ENCODE assay signal across 8 cellular contexts in the genomic region with DNA sequence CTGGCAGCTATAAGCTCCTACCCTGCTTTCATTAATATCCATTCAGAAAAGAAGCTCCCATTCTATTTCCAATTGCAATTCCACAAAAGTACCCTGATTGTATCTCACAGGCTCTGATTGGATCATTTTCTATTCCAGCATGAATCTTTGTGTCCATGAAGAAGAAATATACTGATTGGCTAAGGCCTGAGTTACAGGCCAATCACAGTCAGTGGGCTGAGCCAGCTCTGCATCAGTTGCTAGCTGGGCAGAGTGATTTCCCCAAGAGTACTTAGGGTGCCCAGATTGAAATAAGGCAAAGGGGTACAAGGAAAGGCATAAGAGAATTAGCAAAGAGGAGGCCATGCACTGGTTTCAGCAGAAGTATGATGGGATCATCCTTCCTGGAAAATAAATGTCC. TPM values are rescaled to one million over a fixed set of nuclear protein-coding genes. Genes with fewer than 3 reads are reported as not detected.
A peak's percentile ranks its signal among the peaks of the same experiment; 100 is the strongest.
DNase-seq lines count a peak whose midpoint lies in the region; ATAC-seq and TF ChIP-seq lines count a peak whose summit lies in the region.
"Had no signal": no experiment of that assay in that cellular context is flagged by ENCODE, and none has a peak within 500 bp of the region (broad histone marks: within the 10 kb centered on the region; RNA-seq: fewer than 3 reads in every experiment).

No MANE protein-coding gene starts in this region.

- TF ChIP-seq CTCF in HCT116 (IDR thresholded peaks at IDR 0.05 in 2 of 3, conservative IDR thresholded peaks at IDR 0.05 in 1 of 3; ENCODE audit: borderline replicate concordance in 1 of 3, insufficient read depth in 1 of 3, low read depth in 2 of 3, low read length in 2 of 3) = no peak
- no peak for TF ChIP-seq CTCF in RWPE1 (conservative IDR thresholded peaks at IDR 0.05; ENCODE audit: low read depth)

- CTCF ChIA-PET in HCT116 (lab: Charles Lee) (interaction anchor here (0.8 kb wide), 1 partner anchor 124 kb away, joined by 3 read pairs; no protein-coding TSS in a partner anchor), RWPE1 (lab: Yijun Ruan, JAX) (interaction anchor here (0.7 kb wide), 1 partner anchor 15 kb away, joined by 3 read pairs; no protein-coding TSS in a partner anchor)

- no peaks in the 10 kb centered on the region for H3K79me1 ChIP-seq in mesenchymal stem cell (replicated peaks; ENCODE audit: low read length, poor library complexity, severe bottlenecking)

- DNase-seq in HCT116 (ENCODE audit: low read depth, low spot score) (no peak), RWPE1 (ENCODE audit: low spot score) (peak; percentile 45), mesenchymal stem cell (peak; percentile 25), islet precursor cell (no peak)
- no peak for DNase-seq in activated CD4-positive, CD25-positive, alpha-beta regulatory T cell treated with anti-CD3 and anti-CD28 coated beads, Interleukin-2, amount 50 U/mL, for 72 hours
- DNase-seq: NCI-H2171 treated with DMSO at 0.1 percent for 48 hours had no signal

- H2AFZ ChIP-seq in HCT116 (ENCODE audit: low read depth, low read length, poor library complexity, severe bottlenecking) = no peak overlapping the region
- H2AFZ ChIP-seq in mesenchymal stem cell (ENCODE audit: low read depth, low read length) = no peak overlapping the region

- H3K4me2 ChIP-seq in HCT116 (ENCODE audit: low read length) = no peak overlapping the region
- H3K4me2 ChIP-seq in mesenchymal stem cell (ENCODE audit: low read length, poor library complexity, severe bottlenecking) = no peak overlapping the region

- H3K79me2 ChIP-seq in HCT116 (ENCODE audit: insufficient read depth, low read length) = no peaks in the 10 kb centered on the region

- no peaks in the 10 kb centered on the region for H4K20me1 ChIP-seq in HCT116 (ENCODE audit: insufficient read depth)

- H3K4me1 ChIP-seq in HCT116 (ENCODE audit: control insufficient read depth in 1 of 2, insufficient read depth in 2 of 2, low read length in 2 of 2) = no peaks in the 10 kb centered on the region
- H3K4me1 ChIP-seq in mesenchymal stem cell (ENCODE audit: control insufficient read depth, insufficient read depth, low read depth, low read length) = no peaks in the 10 kb centered on the region

- H3K9me3 ChIP-seq in HCT116 (ENCODE audit: control insufficient read depth in 1 of 2, insufficient read depth in 1 of 2, low read depth in 1 of 2, low read length in 2 of 2) (no peaks in the 10 kb centered on the region), mesenchymal stem cell (ENCODE audit: control insufficient read depth, low read length) (no peaks in the 10 kb centered on the region)

- BruUV-seq in HCT116 (replicated peaks; lab: Mats Ljungman, UMichigan) = no TSS peak

- H3K4ac ChIP-seq in mesenchymal stem cell (ENCODE audit: low read depth in 1 of 2, low read length in 2 of 2) = no peak overlapping the region

- H2BK5ac ChIP-seq in mesenchymal stem cell (ENCODE audit: low read depth, low read length, poor library complexity, severe bottlenecking) = no peak overlapping the region

- H3K27ac ChIP-seq in HCT116 (ENCODE audit: low read depth, low read length) = no peak overlapping the region
- H3K27ac ChIP-seq in RWPE1 = no peak overlapping the region
- H3K27ac ChIP-seq in mesenchymal stem cell (ENCODE audit: low read length, poor library complexity, severe bottlenecking) = no peak overlapping the region

- no peak for TF ChIP-seq RAD21 in HCT116 (IDR thresholded peaks at IDR 0.05; ENCODE audit: low read depth)

- ATAC-seq in GM18870 (IDR thresholded peaks at IDR 0.05; ENCODE audit: unreplicated experiment) = peak; percentile 64
- ATAC-seq in HCT116 = peak; percentile 84
- no peak for ATAC-seq in HG02610 (IDR thresholded peaks at IDR 0.05; ENCODE audit: unreplicated experiment)

- no peak overlapping the region for H3K14ac ChIP-seq in mesenchymal stem cell (ENCODE audit: low read length in 2 of 2)

- peak overlapping the region; percentile 49 for H2BK120ac ChIP-seq in mesenchymal stem cell (ENCODE audit: low read depth, low read length)

- H4K8ac ChIP-seq in mesenchymal stem cell (ENCODE audit: low read length) = no peak overlapping the region

- H3K9me2 ChIP-seq in HCT116 (ENCODE audit: insufficient read depth) = no peaks in the 10 kb centered on the region

- no peak overlapping the region for H3K18ac ChIP-seq in mesenchymal stem cell (ENCODE audit: low read depth in 1 of 2, low read length in 2 of 2)

- H3K27me3 ChIP-seq in HCT116 (ENCODE audit: insufficient read depth, low read length) (no peaks in the 10 kb centered on the region), mesenchymal stem cell (ENCODE audit: control insufficient read depth in 1 of 2, insufficient read depth in 1 of 2, low read length in 2 of 2) (no peaks in the 10 kb centered on the region)

- H3K9ac ChIP-seq in HCT116 (ENCODE audit: low read length) (no peak overlapping the region), mesenchymal stem cell (ENCODE audit: low read length) (no peak overlapping the region)

- no peak overlapping the region for H2BK15ac ChIP-seq in mesenchymal stem cell (ENCODE audit: low read depth, poor library complexity, severe bottlenecking)

- no peak overlapping the region for H3K23ac ChIP-seq in mesenchymal stem cell (ENCODE audit: low read length in 2 of 2)

- no peaks in the 10 kb centered on the region for H3K36me3 ChIP-seq in HCT116 (ENCODE audit: control insufficient read depth in 1 of 2, insufficient read depth in 2 of 2, low read length in 2 of 2)
- no peaks in the 10 kb centered on the region for H3K36me3 ChIP-seq in mesenchymal stem cell (ENCODE audit: control insufficient read depth in 1 of 2, insufficient read depth in 2 of 2, low read depth in 1 of 2, low read length in 2 of 2)

- intact Hi-C loops in HCT116 (cut with micrococcal nuclease) = no loop called here

- RAD21 ChIA-PET in HCT116 (lab: Charles Lee; ENCODE audit: low non-redundant PET in 1 of 2, low total read pairs in 2 of 2, uncharacterized antibody in 2 of 2, unreplicated experiment in 2 of 2) = no interaction called here

- H3K4me3 ChIP-seq in HCT116 (replicated peaks in 1 of 2; ENCODE audit: low read depth in 1 of 2, low read length in 2 of 2) = no peak overlapping the region
- no peak overlapping the region for H3K4me3 ChIP-seq in mesenchymal stem cell (ENCODE audit: insufficient read depth in 1 of 2, low read depth in 1 of 2, low read length in 2 of 2)

- H4K91ac ChIP-seq in mesenchymal stem cell (ENCODE audit: low read length) = no peak overlapping the region

- H2BK12ac ChIP-seq in mesenchymal stem cell (ENCODE audit: low read length in 2 of 2) = no peak overlapping the region

- POLR2A ChIA-PET in HCT116 (lab: Charles Lee) (no interaction called here), RWPE1 (lab: Yijun Ruan, JAX; ENCODE audit: low non-redundant PET) (no interaction called here)

- TF ChIP-seq POLR2A in HCT116 (IDR thresholded peaks at IDR 0.05; ENCODE audit: borderline replicate concordance, extremely low read depth, insufficient read depth, insufficient read length) = no peak

- H2AK5ac ChIP-seq in mesenchymal stem cell (ENCODE audit: low read length, severe bottlenecking) = no peak overlapping the region

TF ChIP-seq in HCT116, 20 proteins besides CTCF, POLR2A, EP300 and RAD21:
- TF ChIP-seq SP1 (IDR thresholded peaks at IDR 0.05; ENCODE audit: low read depth) (peak; percentile 13; the same call in 1 of the 2 replicates), EZH2phosphoT487 (IDR thresholded peaks at IDR 0.05; ENCODE audit: borderline replicate concordance) (no peak)

RNA-seq across cellular contexts. Expression of a gene that starts 14.4 kb away (rescaled TPM):
- total RNA-seq in HCT116 (2021; ENCODE audit: unreplicated experiment) = not detected
- not detected in 2 replicates for polyA plus RNA-seq in HCT116 (2012)
- 0.04 TPM for polyA plus RNA-seq in mesenchymal stem cell (2013, experiment 1 of 2)
- 0.03 TPM for polyA plus RNA-seq in mesenchymal stem cell (2013, experiment 2 of 2)

RNA-seq across cellular contexts. Expression of a gene that starts 14.9 kb away (rescaled TPM):
- not detected for total RNA-seq in HCT116 (2021; ENCODE audit: unreplicated experiment)
- polyA plus RNA-seq in HCT116 (2012) = not detected in 2 replicates
- polyA plus RNA-seq in mesenchymal stem cell (2013, experiment 1 of 2) = 0.26 TPM
- polyA plus RNA-seq in mesenchymal stem cell (2013, experiment 2 of 2) = 0.19 TPM

RNA-seq across cellular contexts. Expression of a gene that starts 25.4 kb away (rescaled TPM):
- total RNA-seq in HCT116 (2021; ENCODE audit: unreplicated experiment) = 3.5 TPM
- polyA plus RNA-seq in HCT116 (2012) = 1.5 and 1.6 TPM in 2 replicates
- polyA plus RNA-seq in mesenchymal stem cell (2013, experiment 1 of 2) = 1.8 TPM
- 1.4 TPM for polyA plus RNA-seq in mesenchymal stem cell (2013, experiment 2 of 2)

RNA-seq across cellular contexts. Expression of a gene that starts 25.6 kb away (rescaled TPM):
- 67.4 TPM for total RNA-seq in HCT116 (2021; ENCODE audit: unreplicated experiment)
- polyA plus RNA-seq in HCT116 (2012) = 29.7 and 34.0 TPM in 2 replicates
- 58.2 TPM for polyA plus RNA-seq in mesenchymal stem cell (2013, experiment 1 of 2)
- polyA plus RNA-seq in mesenchymal stem cell (2013, experiment 2 of 2) = 50.6 TPM

RNA-seq across cellular contexts. Expression of a gene that starts 56.8 kb away (rescaled TPM):
- 1.3 TPM for total RNA-seq in HCT116 (2021; ENCODE audit: unreplicated experiment)
- polyA plus RNA-seq in HCT116 (2012) = 0.05 TPM in 1 of 2 replicates, not detected in the other
- polyA plus RNA-seq in mesenchymal stem cell (2013, experiment 1 of 2) = 4.0 TPM
- polyA plus RNA-seq in mesenchymal stem cell (2013, experiment 2 of 2) = 4.8 TPM

Comparison
In these comparisons a context has a peak if more than half of its experiments do, and no peak if none do; other contexts are left out.
1. DNase-seq: peak in RWPE1 (single experiment) and mesenchymal stem cell (single experiment); none in HCT116 (single experiment), activated CD4-positive, CD25-positive, alpha-beta regulatory T cell treated with anti-CD3 and anti-CD28 coated beads, Interleukin-2, amount 50 U/mL, for 72 hours (single experiment) and islet precursor cell (single experiment).